In genomic region chrX:15674899-15675489, GRCh38 we compare ENCODE assay signal across 8 cellular contexts. TPM values are rescaled to one million over a fixed set of nuclear protein-coding genes. Genes with fewer than 3 reads are reported as not detected.
DNase-seq lines count a peak whose midpoint lies in the region; ATAC-seq and TF ChIP-seq lines count a peak whose summit lies in the region.

No MANE protein-coding gene starts in this region.

- peak; percentile 63 for ATAC-seq in HG03442 (IDR thresholded peaks at IDR 0.05; ENCODE audit: unreplicated experiment)
- ATAC-seq in left lobe of liver = peak; percentile 88

- CTCF ChIA-PET in BJ (lab: Yijun Ruan, JAX) = interaction anchor here (1.0 kb wide), 1 partner anchor 206 kb away, joined by 3 read pairs; no protein-coding TSS in a partner anchor

- H3K4me3 ChIP-seq in BJ (ENCODE audit: low read depth, low read length) = peak overlapping the region; percentile 85

- no peak for TF ChIP-seq CTCF in BJ (IDR thresholded peaks at IDR 0.05; ENCODE audit: insufficient read depth, low read depth, low read length)

- POLR2A ChIA-PET in BJ (lab: Charles Lee) = no interaction called here

- H3K27me3 ChIP-seq in BJ (ENCODE audit: control insufficient read depth, insufficient read depth, low read length) = no peaks in the 10 kb centered on the region

- H3K36me3 ChIP-seq in BJ (ENCODE audit: control insufficient read depth, insufficient read depth, low read length) = no peaks in the 10 kb centered on the region

- DNase-seq in BJ (ENCODE audit: low read depth) = peak; percentile 46
- DNase-seq in GM19240 (ENCODE audit: insufficient read length, low spot score) = peak; percentile 38
- DNase-seq in NCI-H510A treated with DMSO at 0.1 percent for 48 hours (lab: John Stamatoyannopoulos, UW) = peak; percentile 89
- DNase-seq in activated CD4-positive, alpha-beta T cell treated with anti-CD3 and anti-CD28 coated beads for 4 hours = peak; percentile 90 to 92
- peak; percentile 6 for DNase-seq in cortex of kidney (lab: John Stamatoyannopoulos, UW)
- DNase-seq in left lobe of liver (ENCODE audit: low spot score) = peak; percentile 89
- peak; percentile 87 to 88 for DNase-seq in stimulated activated CD4-positive, alpha-beta T cell treated with anti-CD3 and anti-CD28 coated beads, Interleukin-2, amount 100 ng/mL, for 24 hours

RNA-seq across cellular contexts. Expression of gene CLTRN, which starts 10.4 kb away (rescaled TPM):
- 0.15 and 0.21 TPM in 2 replicates for polyA plus RNA-seq in BJ (2011; rRNA removed)
- polyA minus RNA-seq in BJ (2011; rRNA and poly(A)+ RNA removed) = not detected in 2 replicates
- total RNA-seq in left lobe of liver = 9.6 TPM

Comparison
In these comparisons a context has a peak if more than half of its experiments do, and no peak if none do; other contexts are left out.
1. Peak in every context shown above with its lines: DNase-seq, ATAC-seq and H3K4me3 ChIP-seq.
2. DNase-seq: peak in every context shown above with its lines; median percentile 91 in activated CD4-positive, alpha-beta T cell treated with anti-CD3 and anti-CD28 coated beads for 4 hours; 89 in NCI-H510A treated with DMSO at 0.1 percent for 48 hours; 89 in left lobe of liver; 88 in stimulated activated CD4-positive, alpha-beta T cell treated with anti-CD3 and anti-CD28 coated beads, Interleukin-2, amount 100 ng/mL, for 24 hours; 46 in BJ; 38 in GM19240; 6 in cortex of kidney.